ENCODE assay signal across 1 cellular context in genomic region chr3:155889212-155889611, GRCh38.
TF ChIP-seq lines count a peak whose summit lies in the region.

No MANE protein-coding gene starts in this region.

TF ChIP-seq in HepG2, 621 proteins besides CTCF, POLR2A, EP300 and RAD21:
- TF ChIP-seq ZNF124 (CRISPR knock-in tag; IDR thresholded peaks at IDR 0.05) (no peak), RBM22 (optimal IDR thresholded peaks at IDR 0.05; ENCODE audit: low read length) (peak; percentile 72), NR3C1 (CRISPR knock-in tag; IDR thresholded peaks at IDR 0.05) (no peak)
